Comparison of ENCODE assay signal across 8 cellular contexts in genomic region chr17:44323359-44324091, GRCh38. TPM values are rescaled to one million over a fixed set of nuclear protein-coding genes. Genes with fewer than 3 reads are reported as not detected.
A peak's percentile ranks its signal among the peaks of the same experiment; 100 is the strongest.
DNase-seq lines count a peak whose midpoint lies in the region; ATAC-seq, FAIRE-seq and TF ChIP-seq lines count a peak whose summit lies in the region.

No MANE protein-coding gene starts in this region.

- no peaks in the 10 kb centered on the region for H3K9me3 ChIP-seq in CD4-positive, CD25-positive, alpha-beta regulatory T cell (ENCODE audit: control insufficient read depth in 2 of 2, low read length in 2 of 2)
- H3K9me3 ChIP-seq in OCI-LY1 (ENCODE audit: low read length) = no peaks in the 10 kb centered on the region
- H3K9me3 ChIP-seq in neuron (ENCODE audit: low read length) = no peaks in the 10 kb centered on the region

- TF ChIP-seq POLR2A in H54 (IDR thresholded peaks at IDR 0.05; ENCODE audit: low read depth, low read length) = no peak

- H3K27me3 Mint-ChIP-seq in CD4-positive, CD25-positive, alpha-beta regulatory T cell = peaks cover 5% of the 10 kb centered on the region

- ATAC-seq in CD4-positive, CD25-positive, alpha-beta regulatory T cell (ENCODE audit: low read depth in 2 of 2) = no peak

- peak overlapping the region; percentile 98 for H3K9ac ChIP-seq in OCI-LY1 (ENCODE audit: low read length)

- peaks cover 18% of the 10 kb centered on the region for H3K4me1 ChIP-seq in CD4-positive, CD25-positive, alpha-beta regulatory T cell (ENCODE audit: control insufficient read depth, insufficient read depth, low read length, poor library complexity, severe bottlenecking)
- peaks cover 19% of the 10 kb centered on the region for H3K4me1 ChIP-seq in OCI-LY1 (ENCODE audit: insufficient read depth, low read length, severe bottlenecking)
- H3K4me1 ChIP-seq in neuron (ENCODE audit: insufficient read depth, low read length) = peaks cover 8% of the 10 kb centered on the region

- H3F3A ChIP-seq in OCI-LY1 (ENCODE audit: insufficient read depth, low read length) = no peaks in the 10 kb centered on the region; the same call in 1 of the 2 replicates

- H3K4me1 Mint-ChIP-seq in CD4-positive, CD25-positive, alpha-beta regulatory T cell = peaks cover 2 to 45% (median 10%) of the 10 kb centered on the region in 4 donors

- H3K9me2 ChIP-seq in OCI-LY1 (ENCODE audit: low read depth, low read length) = no peaks in the 10 kb centered on the region

- DNase-seq in CD4-positive, CD25-positive, alpha-beta regulatory T cell = no peak
- DNase-seq in epithelial cell of esophagus (ENCODE audit: low read depth) (no peak), H54 (ENCODE audit: insufficient read length, low spot score) (no peak), NCI-H1092 treated with DMSO at 0.1 percent for 48 hours (lab: John Stamatoyannopoulos, UW) (no peak), Ammon's horn (ENCODE audit: low spot score) (no peak)
- DNase-seq in central memory CD4-positive, alpha-beta T cell = no peak

- H3K4me3 ChIP-seq in CD4-positive, CD25-positive, alpha-beta regulatory T cell (ENCODE audit: low read depth, low read length) = peak overlapping the region; percentile 41
- H3K4me3 ChIP-seq in OCI-LY1 (ENCODE audit: low read depth, low read length, poor library complexity, severe bottlenecking) = peak overlapping the region; percentile 99
- peak overlapping the region; percentile 91 for H3K4me3 ChIP-seq in epithelial cell of esophagus (ENCODE audit: low read length)
- peak overlapping the region; percentile 94 for H3K4me3 ChIP-seq in neuron (ENCODE audit: low read length)

- FAIRE-seq in H54 (lab: Jason Lieb, UNC) = no peak

- H3K79me2 ChIP-seq in OCI-LY1 (ENCODE audit: insufficient read depth, low read length) = no peaks in the 10 kb centered on the region

- TF ChIP-seq CTCF in OCI-LY1 (IDR thresholded peaks at IDR 0.05; ENCODE audit: low read length) (no peak), epithelial cell of esophagus (IDR thresholded peaks at IDR 0.05; ENCODE audit: insufficient read depth, low read depth, low read length, missing control alignments) (no peak)

- H3K9me3 Mint-ChIP-seq in CD4-positive, CD25-positive, alpha-beta regulatory T cell = peaks cover 0 to 4% (median 0%) of the 10 kb centered on the region in 7 donors

- H2AFZ ChIP-seq in OCI-LY1 (ENCODE audit: low read length) = no peak overlapping the region
- H2AFZ ChIP-seq in neuron (ENCODE audit: low read depth, low read length) = no peak overlapping the region

- no peaks in the 10 kb centered on the region for H4K20me1 ChIP-seq in OCI-LY1 (ENCODE audit: insufficient read depth, low read length)

- no peaks in the 10 kb centered on the region for H3K27me3 ChIP-seq in CD4-positive, CD25-positive, alpha-beta regulatory T cell (ENCODE audit: control insufficient read depth, insufficient read depth, low read length)
- H3K27me3 ChIP-seq in OCI-LY1 (ENCODE audit: insufficient read depth, low read length) = no peaks in the 10 kb centered on the region
- H3K27me3 ChIP-seq in neuron (ENCODE audit: insufficient read depth, low read length) = no peaks in the 10 kb centered on the region

- no peak overlapping the region for H3K27ac Mint-ChIP-seq in CD4-positive, CD25-positive, alpha-beta regulatory T cell

- H3K4me2 ChIP-seq in OCI-LY1 (ENCODE audit: low read length) = peak overlapping the region; percentile 98

- no peak overlapping the region for H3K27ac ChIP-seq in CD4-positive, CD25-positive, alpha-beta regulatory T cell (ENCODE audit: insufficient read depth, low read length, poor library complexity, severe bottlenecking)
- H3K27ac ChIP-seq in OCI-LY1 (ENCODE audit: low read depth, low read length, poor library complexity, severe bottlenecking) = no peak overlapping the region

- H3K36me3 Mint-ChIP-seq in CD4-positive, CD25-positive, alpha-beta regulatory T cell = peaks cover 4% of the 10 kb centered on the region

- peak overlapping the region; percentile 74 to 86 (median 80) for H3K4me3 Mint-ChIP-seq in CD4-positive, CD25-positive, alpha-beta regulatory T cell

- peaks cover 21% of the 10 kb centered on the region for H3K36me3 ChIP-seq in CD4-positive, CD25-positive, alpha-beta regulatory T cell (ENCODE audit: control insufficient read depth, insufficient read depth, low read length)
- H3K36me3 ChIP-seq in OCI-LY1 (ENCODE audit: insufficient read depth, low read length) (peaks cover 32% of the 10 kb centered on the region), neuron (ENCODE audit: insufficient read depth, low read length) (peaks cover 22% of the 10 kb centered on the region)

RNA-seq across cellular contexts. Expression of gene SLC25A39, which starts 1.1 kb away (rescaled TPM):
- total RNA-seq in CD4-positive, CD25-positive, alpha-beta regulatory T cell = 64.7 TPM
- 100 to 1,000 TPM in 1 of 4 donors, 10 to 100 TPM in 3; 93.8 to 112 (median 98.4) TPM for polyA plus RNA-seq in CD4-positive, CD25-positive, alpha-beta regulatory T cell

RNA-seq across cellular contexts. Expression of gene RUNDC3A, which starts 15.1 kb away (rescaled TPM):
- 0.27 TPM for total RNA-seq in CD4-positive, CD25-positive, alpha-beta regulatory T cell
- under 1 TPM in 1 of 4 donors, not detected in 3; 0.96 TPM for polyA plus RNA-seq in CD4-positive, CD25-positive, alpha-beta regulatory T cell

RNA-seq across cellular contexts. Expression of gene GRN, which starts 21.6 kb away (rescaled TPM):
- 24.3 TPM for total RNA-seq in CD4-positive, CD25-positive, alpha-beta regulatory T cell
- polyA plus RNA-seq in CD4-positive, CD25-positive, alpha-beta regulatory T cell = 10 to 100 TPM; 29.1 to 39.4 (median 33.7) TPM

RNA-seq across cellular contexts. Expression of gene FAM171A2, which starts 40.1 kb away (rescaled TPM):
- 0.25 TPM for total RNA-seq in CD4-positive, CD25-positive, alpha-beta regulatory T cell
- under 1 TPM in 2 of 4 donors, not detected in 2; 0.07 to 0.09 TPM for polyA plus RNA-seq in CD4-positive, CD25-positive, alpha-beta regulatory T cell

RNA-seq across cellular contexts. Expression of gene SLC4A1, which starts 55.6 kb away (rescaled TPM):
- not detected for total RNA-seq in CD4-positive, CD25-positive, alpha-beta regulatory T cell
- polyA plus RNA-seq in CD4-positive, CD25-positive, alpha-beta regulatory T cell = not detected

Comparison
In these comparisons a context has a peak if more than half of its experiments do, and no peak if none do; other contexts are left out.
1. H3K4me3 ChIP-seq: peak in every context shown above with its lines; median percentile 99 in OCI-LY1; 94 in neuron; 91 in epithelial cell of esophagus; 41 in CD4-positive, CD25-positive, alpha-beta regulatory T cell.